39 cellular contexts compared by ENCODE assay signal in genomic region chr6:156383059-156383458, GRCh38.
"Had no signal": no experiment of that assay in that cellular context is flagged by ENCODE, and none has a peak within 500 bp of the region (broad histone marks: within the 10 kb centered on the region; RNA-seq: fewer than 3 reads in every experiment).

No MANE protein-coding gene starts in this region.

- H3K36me3 Mint-ChIP-seq: activated naive CD4-positive, alpha-beta T cell treated with anti-CD3 and anti-CD28 coated beads, Interleukin-2, amount 10 ng/mL, durations not matched to agents 7 days and 5 days; activated naive CD4-positive, alpha-beta T cell treated with anti-CD3 and anti-CD28 coated beads, Interleukin-2, amount 50 U/mL, for 72 hours; activated naive CD8-positive, alpha-beta T cell; activated naive CD8-positive, alpha-beta T cell treated with anti-CD3 and anti-CD28 coated beads for 36 hours; brain had no signal

- FAIRE-seq: astrocyte, bronchial epithelial cell had no signal

- H3K4me3 Mint-ChIP-seq: activated naive CD4-positive, alpha-beta T cell treated with anti-CD3 and anti-CD28 coated beads for 36 hours; activated naive CD4-positive, alpha-beta T cell treated with anti-CD3 and anti-CD28 coated beads, Interleukin-2, amount 10 ng/mL, durations not matched to agents 7 days and 5 days; activated naive CD4-positive, alpha-beta T cell treated with anti-CD3 and anti-CD28 coated beads, Interleukin-2, amount 50 U/mL, for 24 hours; activated naive CD8-positive, alpha-beta T cell; activated naive CD8-positive, alpha-beta T cell treated with anti-CD3 and anti-CD28 coated beads for 36 hours; activated naive CD8-positive, alpha-beta T cell treated with anti-CD3 and anti-CD28 coated beads, Interleukin-2, amount 10 ng/mL, durations not matched to agents 7 days and 5 days; activated naive CD8-positive, alpha-beta T cell treated with anti-CD3 and anti-CD28 coated beads, Interleukin-2, amount 50 U/mL, for 24 hours; activated T-cell treated with anti-CD3 and anti-CD28 coated beads, Interleukin-2, amount 50 U/mL, for 24 hours; activated T-cell treated with anti-CD3 and anti-CD28 coated beads, Interleukin-2, amount 50 U/mL, for 4 hours; activated T-cell treated with anti-CD3 and anti-CD28 coated beads, Interleukin-2, amount 50 U/mL, for 72 hours; activated T-helper 1 cell treated with anti-CD3 and anti-CD28 coated beads, Interleukin-12 subunit alpha, Interleukin-12 subunit beta, Interleukin-2, Interleukin-4 antibody, amounts not matched to agents 30 ng/mL and 10 ng/mL and 1 ng/mL, durations not matched to agents 14 hours and 24 hours and 36 hours; activated T-helper 17 cell treated with anti-CD3 and anti-CD28 coated beads, Interleukin-2, amount 50 U/mL, for 72 hours; brain; central memory CD8-positive, alpha-beta T cell had no signal

- H3K9me3 ChIP-seq: adrenal gland, ascending aorta, body of pancreas, breast epithelium had no signal

- H3K4me3 ChIP-seq: adrenal gland, ascending aorta, body of pancreas, breast epithelium, cardiac muscle cell had no signal

- H3K4me1 ChIP-seq: adrenal gland, body of pancreas, breast epithelium had no signal

- H3K27ac Mint-ChIP-seq: activated naive CD4-positive, alpha-beta T cell treated with anti-CD3 and anti-CD28 coated beads for 36 hours; activated naive CD4-positive, alpha-beta T cell treated with anti-CD3 and anti-CD28 coated beads, Interleukin-2, amount 10 ng/mL, durations not matched to agents 7 days and 5 days; activated naive CD4-positive, alpha-beta T cell treated with anti-CD3 and anti-CD28 coated beads, Interleukin-2, amount 50 U/mL, for 24 hours; activated naive CD4-positive, alpha-beta T cell treated with anti-CD3 and anti-CD28 coated beads, Interleukin-2, amount 50 U/mL, for 72 hours; activated naive CD8-positive, alpha-beta T cell; activated naive CD8-positive, alpha-beta T cell treated with anti-CD3 and anti-CD28 coated beads for 36 hours; activated naive CD8-positive, alpha-beta T cell treated with anti-CD3 and anti-CD28 coated beads, Interleukin-2, amount 10 ng/mL, durations not matched to agents 7 days and 5 days; activated naive CD8-positive, alpha-beta T cell treated with anti-CD3 and anti-CD28 coated beads, Interleukin-2, amount 50 U/mL, for 24 hours; activated T-cell treated with anti-CD3 and anti-CD28 coated beads, Interleukin-2, amount 50 U/mL, for 24 hours; activated T-cell treated with anti-CD3 and anti-CD28 coated beads, Interleukin-2, amount 50 U/mL, for 72 hours; activated T-helper 1 cell treated with anti-CD3 and anti-CD28 coated beads, Interleukin-12 subunit alpha, Interleukin-12 subunit beta, Interleukin-2, Interleukin-4 antibody, amounts not matched to agents 30 ng/mL and 10 ng/mL and 1 ng/mL, durations not matched to agents 14 hours and 24 hours and 36 hours; activated T-helper 17 cell treated with anti-CD3 and anti-CD28 coated beads, Interleukin-2, amount 50 U/mL, for 72 hours; activated T-helper 2 cell treated with anti-CD3 and anti-CD28 coated beads, Interferon-gamma antibody, Interleukin-2, Interleukin-4, amounts not matched to agents 10 μg/mL and 5 μg/mL and 100 μg/mL, durations not matched to agents 14 hours and 24 hours and 36 hours; brain had no signal

- H3K9me3 Mint-ChIP-seq: activated naive CD4-positive, alpha-beta T cell treated with anti-CD3 and anti-CD28 coated beads for 36 hours; activated naive CD4-positive, alpha-beta T cell treated with anti-CD3 and anti-CD28 coated beads, Interleukin-2, amount 50 U/mL, for 72 hours; activated T-cell treated with anti-CD3 and anti-CD28 coated beads, Interleukin-2, amount 50 U/mL, for 72 hours; activated T-helper 1 cell treated with anti-CD3 and anti-CD28 coated beads, Interleukin-12 subunit alpha, Interleukin-12 subunit beta, Interleukin-2, Interleukin-4 antibody, amounts not matched to agents 30 ng/mL and 10 ng/mL and 1 ng/mL, durations not matched to agents 14 hours and 24 hours and 36 hours; activated T-helper 17 cell treated with anti-CD3 and anti-CD28 coated beads, Interleukin-2, amount 50 U/mL, for 72 hours; activated T-helper 2 cell treated with anti-CD3 and anti-CD28 coated beads, Interferon-gamma antibody, Interleukin-2, Interleukin-4, amounts not matched to agents 10 μg/mL and 5 μg/mL and 100 μg/mL, durations not matched to agents 14 hours and 24 hours and 36 hours; central memory CD8-positive, alpha-beta T cell had no signal

- H3K36me3 ChIP-seq: adrenal gland, ascending aorta, brain microvascular endothelial cell, breast epithelium, cardiac muscle cell had no signal

- H3K27me3 ChIP-seq: adrenal gland, ascending aorta, body of pancreas, brain microvascular endothelial cell, breast epithelium, cardiac muscle cell had no signal

- H3K4me1 Mint-ChIP-seq: activated naive CD4-positive, alpha-beta T cell treated with anti-CD3 and anti-CD28 coated beads, Interleukin-2, amount 10 ng/mL, durations not matched to agents 7 days and 5 days; activated naive CD8-positive, alpha-beta T cell treated with anti-CD3 and anti-CD28 coated beads, Interleukin-2, amount 50 U/mL, for 24 hours; central memory CD8-positive, alpha-beta T cell had no signal

- H3K27me3 Mint-ChIP-seq: activated naive CD4-positive, alpha-beta T cell treated with anti-CD3 and anti-CD28 coated beads, Interleukin-2, amount 50 U/mL, for 24 hours; activated naive CD8-positive, alpha-beta T cell; activated naive CD8-positive, alpha-beta T cell treated with anti-CD3 and anti-CD28 coated beads for 36 hours; activated naive CD8-positive, alpha-beta T cell treated with anti-CD3 and anti-CD28 coated beads, Interleukin-2, amount 50 U/mL, for 24 hours; activated T-helper 17 cell treated with anti-CD3 and anti-CD28 coated beads, Interleukin-2, amount 50 U/mL, for 72 hours had no signal

- H3K27ac ChIP-seq: adrenal gland, ascending aorta, body of pancreas, brain microvascular endothelial cell, breast epithelium, cardiac muscle cell had no signal

- ATAC-seq: activated naive CD4-positive, alpha-beta T cell treated with anti-CD3 and anti-CD28 coated beads, Interleukin-2, amount 50 U/mL, for 72 hours; activated naive CD8-positive, alpha-beta T cell treated with anti-CD3 and anti-CD28 coated beads, Interleukin-2, amount 50 U/mL, for 24 hours; activated T-cell treated with anti-CD3 and anti-CD28 coated beads, Interleukin-2, amount 50 U/mL, for 4 hours; activated T-cell treated with anti-CD3 and anti-CD28 coated beads, Interleukin-2, amount 50 U/mL, for 72 hours; activated T-helper 17 cell treated with anti-CD3 and anti-CD28 coated beads, Interleukin-2, amount 50 U/mL, for 72 hours; body of pancreas had no signal

- DNase-seq: activated effector memory CD4-positive, alpha-beta T cell treated with anti-CD3 and anti-CD28 coated beads, Interleukin-2, amount 50 U/mL, for 16 hours; activated effector memory CD4-positive, alpha-beta T cell treated with Interleukin-2 at 50 U/mL for 16 hours; activated gamma-delta T cell; activated gamma-delta T cell treated with Interleukin-2 at 50 U/mL for 16 hours; activated naive CD4-positive, alpha-beta T cell; activated naive CD4-positive, alpha-beta T cell treated with anti-CD3 and anti-CD28 coated beads for 36 hours; activated naive CD4-positive, alpha-beta T cell treated with anti-CD3 and anti-CD28 coated beads, Interleukin-2, amount 10 ng/mL, durations not matched to agents 7 days and 5 days; activated naive CD4-positive, alpha-beta T cell treated with anti-CD3 and anti-CD28 coated beads, Interleukin-2, amount 50 U/mL, for 16 hours; activated naive CD4-positive, alpha-beta T cell treated with Interleukin-2 at 50 U/mL for 16 hours; activated naive CD8-positive, alpha-beta T cell treated with anti-CD3 and anti-CD28 coated beads for 36 hours; activated naive CD8-positive, alpha-beta T cell treated with anti-CD3 and anti-CD28 coated beads, Interleukin-2, amount 10 ng/mL, durations not matched to agents 7 days and 5 days; activated naive CD8-positive, alpha-beta T cell treated with anti-CD3 and anti-CD28 coated beads, Interleukin-2, amount 50 U/mL, for 24 hours; activated T-cell treated with anti-CD3 and anti-CD28 coated beads, Interleukin-2, amount 50 U/mL, for 24 hours; activated T-cell treated with anti-CD3 and anti-CD28 coated beads, Interleukin-2, amount 50 U/mL, for 4 hours; activated T-cell treated with anti-CD3 and anti-CD28 coated beads, Interleukin-2, amount 50 U/mL, for 48 hours; activated T-cell treated with anti-CD3 and anti-CD28 coated beads, Interleukin-2, amount 50 U/mL, for 72 hours; adrenal gland; amniotic stem cell; amygdala; anterior cingulate cortex; aorta; body of pancreas; brain microvascular endothelial cell; caudate nucleus; central memory CD4-positive, alpha-beta T cell; cerebellar nuclear complex had no signal
